15 cellular contexts compared by ENCODE assay signal in genomic region chr7:77800730-77801129, GRCh38. TPM values are rescaled to one million over a fixed set of nuclear protein-coding genes. Genes with fewer than 3 reads are reported as not detected.
DNase-seq lines count a peak whose midpoint lies in the region; ATAC-seq and TF ChIP-seq lines count a peak whose summit lies in the region.
"Had no signal": no experiment of that assay in that cellular context is flagged by ENCODE, and none has a peak within 500 bp of the region (broad histone marks: within the 10 kb centered on the region; RNA-seq: fewer than 3 reads in every experiment).

No MANE protein-coding gene starts in this region.

- H3K27me3 ChIP-seq in ACC112 (ENCODE audit: insufficient read depth, low read length) = no peaks in the 10 kb centered on the region
- no peaks in the 10 kb centered on the region for H3K27me3 ChIP-seq in CD8-positive, alpha-beta memory T cell (ENCODE audit: insufficient read depth, low read length, poor library complexity, severe bottlenecking)

- intact Hi-C loops in activated CD8-positive, alpha-beta T cell treated with anti-CD3 and anti-CD28 coated beads for 36 hours (cut with micrococcal nuclease) = no loop called here

- no peak for TF ChIP-seq CTCF in activated CD8-positive, alpha-beta T cell treated with anti-CD3 and anti-CD28 coated beads for 36 hours (IDR thresholded peaks at IDR 0.05)

- DNase-seq in CD8-positive, alpha-beta memory T cell = no peak
- DNase-seq in activated CD8-positive, alpha-beta T cell treated with anti-CD3 and anti-CD28 coated beads for 36 hours = no peak
- DNase-seq in naive B cell (no peak), middle frontal gyrus (ENCODE audit: extremely low spot score, low spot score) (no peak)
- DNase-seq: activated CD4-positive, alpha-beta T cell treated with anti-CD3 and anti-CD28 coated beads, Interleukin-2, amount 50 U/mL, for 4 hours; AML-193; foreskin fibroblast; nucleus accumbens; PC-9; SW 1271 had no signal

- no peaks in the 10 kb centered on the region for H3K27me3 Mint-ChIP-seq in CD8-positive, alpha-beta memory T cell
- no peaks in the 10 kb centered on the region for H3K27me3 Mint-ChIP-seq in activated CD8-positive, alpha-beta T cell treated with anti-CD3 and anti-CD28 coated beads for 36 hours
- no peaks in the 10 kb centered on the region for H3K27me3 Mint-ChIP-seq in naive B cell

- 0 out of 2 replicates have a peak overlapping the region, but pooled peaks have one; percentile 90 for H3K4me3 ChIP-seq in ACC112 (ENCODE audit: low read depth, low read length)
- peak overlapping the region; percentile 91 for H3K4me3 ChIP-seq in CD8-positive, alpha-beta memory T cell (ENCODE audit: low read length)
- H3K4me3 ChIP-seq: lung had no signal

- no peak for ATAC-seq in activated CD8-positive, alpha-beta T cell treated with anti-CD3 and anti-CD28 coated beads for 36 hours
- ATAC-seq in naive B cell (ENCODE audit: low read depth in 2 of 2) = no peak
- no peak for ATAC-seq in GM21515 (IDR thresholded peaks at IDR 0.05; ENCODE audit: unreplicated experiment)
- no peak for ATAC-seq in HG02884 (IDR thresholded peaks at IDR 0.05; ENCODE audit: unreplicated experiment)
- no peak for ATAC-seq in HG02970 (IDR thresholded peaks at IDR 0.05; ENCODE audit: low FRiP score, unreplicated experiment)

- peaks cover 82 to 91% (median 89%) of the 10 kb centered on the region in 3 donors for H3K4me1 Mint-ChIP-seq in CD8-positive, alpha-beta memory T cell
- H3K4me1 Mint-ChIP-seq in activated CD8-positive, alpha-beta T cell treated with anti-CD3 and anti-CD28 coated beads for 36 hours (ENCODE audit: low read depth) = peaks cover 71% of the 10 kb centered on the region
- H3K4me1 Mint-ChIP-seq in naive B cell = peaks cover 73 to 89% (median 88%) of the 10 kb centered on the region in 3 donors

- CTCF ChIA-PET in CD8-positive, alpha-beta memory T cell (lab: Charles Lee) = no interaction called here
- CTCF ChIA-PET in activated CD8-positive, alpha-beta T cell treated with anti-CD3 and anti-CD28 coated beads for 36 hours (lab: Charles Lee) = no interaction called here

- H3K79me2 ChIP-seq in ACC112 (ENCODE audit: control insufficient read depth, insufficient read depth, low read length, unreplicated experiment) = peaks cover 54% of the 10 kb centered on the region

- peaks cover 0 to 3% (median 0%) of the 10 kb centered on the region in 5 donors for H3K9me3 Mint-ChIP-seq in CD8-positive, alpha-beta memory T cell
- H3K9me3 Mint-ChIP-seq in activated CD8-positive, alpha-beta T cell treated with anti-CD3 and anti-CD28 coated beads for 36 hours = peaks cover 6% of the 10 kb centered on the region
- peaks cover 0 to 7% (median 3%) of the 10 kb centered on the region in 7 donors for H3K9me3 Mint-ChIP-seq in naive B cell

- no peaks in the 10 kb centered on the region for H3K9me3 ChIP-seq in CD8-positive, alpha-beta memory T cell (ENCODE audit: low read length)

- H3K4me1 ChIP-seq in ACC112 (ENCODE audit: control insufficient read depth, insufficient read depth, low read length, unreplicated experiment) = peaks cover 24% of the 10 kb centered on the region
- peaks cover 63% of the 10 kb centered on the region for H3K4me1 ChIP-seq in CD8-positive, alpha-beta memory T cell (ENCODE audit: insufficient read depth, low read length)

- peak overlapping the region; percentile 91 to 99 (median 96) for H3K4me3 Mint-ChIP-seq in CD8-positive, alpha-beta memory T cell
- peak overlapping the region; percentile 89 for H3K4me3 Mint-ChIP-seq in activated CD8-positive, alpha-beta T cell treated with anti-CD3 and anti-CD28 coated beads for 36 hours
- H3K4me3 Mint-ChIP-seq in naive B cell = peak overlapping the region in 7 of 8 donors; percentile 88 to 100 (median 94)

- H3K27ac Mint-ChIP-seq in CD8-positive, alpha-beta memory T cell = peak overlapping the region in 6 of 8 donors; percentile 4 to 94 (median 77)
- H3K27ac Mint-ChIP-seq in activated CD8-positive, alpha-beta T cell treated with anti-CD3 and anti-CD28 coated beads for 36 hours = peak overlapping the region; percentile 94
- peak overlapping the region in 5 of 6 donors; percentile 2 to 97 (median 94) for H3K27ac Mint-ChIP-seq in naive B cell

- H3K27ac ChIP-seq in ACC112 (ENCODE audit: low read depth, low read length) = no peak overlapping the region
- H3K27ac ChIP-seq in CD8-positive, alpha-beta memory T cell (ENCODE audit: low read depth, low read length) = no peak overlapping the region
- H3K27ac ChIP-seq: PC-9 had no signal

- H2AFZ ChIP-seq in ACC112 (ENCODE audit: low read length, unreplicated experiment) = no peak overlapping the region
- H2AFZ ChIP-seq: PC-9 had no signal

- H3K36me3 Mint-ChIP-seq in CD8-positive, alpha-beta memory T cell = peaks cover 0 to 18% (median 0%) of the 10 kb centered on the region in 3 donors
- H3K36me3 Mint-ChIP-seq in activated CD8-positive, alpha-beta T cell treated with anti-CD3 and anti-CD28 coated beads for 36 hours (ENCODE audit: low read depth) = peaks cover 27% of the 10 kb centered on the region
- H3K36me3 Mint-ChIP-seq in naive B cell = peaks cover 2 to 10% of the 10 kb centered on the region in 2 donors

- POLR2A ChIA-PET in CD8-positive, alpha-beta memory T cell (lab: Charles Lee) = no interaction called here
- POLR2A ChIA-PET in activated CD8-positive, alpha-beta T cell treated with anti-CD3 and anti-CD28 coated beads for 36 hours (lab: Charles Lee) = no interaction called here

- no peaks in the 10 kb centered on the region for H3K36me3 ChIP-seq in ACC112 (ENCODE audit: insufficient read depth, low read length)
- no peaks in the 10 kb centered on the region for H3K36me3 ChIP-seq in CD8-positive, alpha-beta memory T cell (ENCODE audit: insufficient read depth, low read length)

RNA-seq across cellular contexts. Expression of gene PHTF2, which starts 2.2 kb away (rescaled TPM):
- 10 to 100 TPM; 39.3 to 44.5 TPM for total RNA-seq in CD8-positive, alpha-beta memory T cell
- 13.7 TPM for polyA plus RNA-seq in CD8-positive, alpha-beta memory T cell
- 10 to 100 TPM; 25.2 to 25.4 TPM for total RNA-seq in activated CD8-positive, alpha-beta T cell treated with anti-CD3 and anti-CD28 coated beads for 36 hours
- 10 to 100 TPM; 14.7 to 34.0 (median 23.8) TPM for polyA plus RNA-seq in naive B cell (ENCODE audit: low read depth in 6 of 6)

RNA-seq across cellular contexts. Expression of gene TMEM60, which starts 2.5 kb away (rescaled TPM):
- 1 to 10 TPM; 7.6 to 8.9 TPM for total RNA-seq in CD8-positive, alpha-beta memory T cell
- 24.2 TPM for polyA plus RNA-seq in CD8-positive, alpha-beta memory T cell
- total RNA-seq in activated CD8-positive, alpha-beta T cell treated with anti-CD3 and anti-CD28 coated beads for 36 hours = 1 to 10 TPM; 8.1 to 8.6 TPM
- polyA plus RNA-seq in naive B cell (ENCODE audit: low read depth in 6 of 6) = 10 to 100 TPM; 12.4 to 53.5 (median 29.6) TPM
